ENCODE assay signal across 12 cellular contexts in genomic region chr7:79317728-79318127, GRCh38.
DNase-seq lines count a peak whose midpoint lies in the region; ATAC-seq and TF ChIP-seq lines count a peak whose summit lies in the region.
"Had no signal": no experiment of that assay in that cellular context is flagged by ENCODE, and none has a peak within 500 bp of the region (broad histone marks: within the 10 kb centered on the region; RNA-seq: fewer than 3 reads in every experiment).

No MANE protein-coding gene starts in this region.

- H3K79me1 ChIP-seq in mesenchymal stem cell (replicated peaks; ENCODE audit: low read length, poor library complexity, severe bottlenecking) = no peaks in the 10 kb centered on the region

- peak; percentile 99 for DNase-seq in DMS53 treated with DMSO at 0.1 percent for 48 hours (lab: John Stamatoyannopoulos, UW; ENCODE audit: unreplicated experiment)
- DNase-seq in dedifferentiated amniotic fluid mesenchymal stem cell (ENCODE audit: extremely low spot score) = peak; percentile 83
- DNase-seq in mesenchymal stem cell = peak; percentile 94
- DNase-seq in T-helper 17 cell = no peak
- DNase-seq in activated CD4-positive, alpha-beta T cell treated with anti-CD3 and anti-CD28 coated beads, Interleukin-2, amount 50 U/mL, for 48 hours = no peak
- DNase-seq in stomach = no peak
- no peak for DNase-seq in HuH-7.5 (ENCODE audit: low spot score)

- H3K9me3 ChIP-seq in mesenchymal stem cell (ENCODE audit: control insufficient read depth, low read length) (no peaks in the 10 kb centered on the region), T-helper 17 cell (ENCODE audit: control insufficient read depth, low read length, poor library complexity, severe bottlenecking) (no peaks in the 10 kb centered on the region), stomach (no peaks in the 10 kb centered on the region)
- H3K9me3 ChIP-seq: HAP-1 had no signal

- no peak overlapping the region for H4K8ac ChIP-seq in mesenchymal stem cell (ENCODE audit: low read length)

- H3K27me3 ChIP-seq in mesenchymal stem cell (ENCODE audit: control insufficient read depth in 1 of 2, insufficient read depth in 1 of 2, low read length in 2 of 2) (no peaks in the 10 kb centered on the region), stomach (no peaks in the 10 kb centered on the region)

- peak overlapping the region; percentile 6 for H3K9ac ChIP-seq in mesenchymal stem cell (ENCODE audit: low read length)
- H3K9ac ChIP-seq: parathyroid adenoma had no signal

- H4K91ac ChIP-seq in mesenchymal stem cell (ENCODE audit: low read length) = no peak overlapping the region

- no peak overlapping the region for H3K4me2 ChIP-seq in mesenchymal stem cell (ENCODE audit: low read length, poor library complexity, severe bottlenecking)

- no peak overlapping the region for H2AFZ ChIP-seq in mesenchymal stem cell (ENCODE audit: low read depth, low read length)
- H2AFZ ChIP-seq: parathyroid adenoma had no signal

- no peak overlapping the region for H2BK12ac ChIP-seq in mesenchymal stem cell (ENCODE audit: low read length in 2 of 2)

- H3K4me1 ChIP-seq in mesenchymal stem cell (ENCODE audit: control insufficient read depth, insufficient read depth, low read depth, low read length) (no peaks in the 10 kb centered on the region), stomach (peaks cover 0 to 5% (median 0%) of the 10 kb centered on the region in 4 donors)
- H3K4me1 ChIP-seq: HAP-1, parathyroid adenoma had no signal

- no peak overlapping the region for H2BK5ac ChIP-seq in mesenchymal stem cell (ENCODE audit: low read depth, low read length, poor library complexity, severe bottlenecking)

- 23% methylated on average over 2 of the region's 2 CpGs for WGBS in mesenchymal stem cell
- 56 to 72% (median 66%) methylated on average over 2 of the region's 2 CpGs for WGBS in stomach, 5 donors

- no peak overlapping the region for H3K14ac ChIP-seq in mesenchymal stem cell (ENCODE audit: low read length in 2 of 2)

- H3K36me3 ChIP-seq in mesenchymal stem cell (ENCODE audit: control insufficient read depth in 1 of 2, insufficient read depth in 2 of 2, low read depth in 1 of 2, low read length in 2 of 2) (no peaks in the 10 kb centered on the region), stomach (no peaks in the 10 kb centered on the region)
- H3K36me3 ChIP-seq: HAP-1 had no signal

- no peak overlapping the region for H3K18ac ChIP-seq in mesenchymal stem cell (ENCODE audit: low read depth in 1 of 2, low read length in 2 of 2)

- no peak for ATAC-seq in T-helper 17 cell
- ATAC-seq: K562 had no signal

- H3K27ac Mint-ChIP-seq in T-helper 17 cell = no peak overlapping the region
- H3K27ac Mint-ChIP-seq: activated T-helper 1 cell treated with anti-CD3 and anti-CD28 coated beads, Interleukin-12 subunit alpha, Interleukin-12 subunit beta, Interleukin-2, Interleukin-4 antibody, amounts not matched to agents 30 ng/mL and 10 ng/mL and 1 ng/mL, durations not matched to agents 14 hours and 24 hours and 36 hours had no signal

- H3K4me3 ChIP-seq in mesenchymal stem cell (ENCODE audit: insufficient read depth in 1 of 2, low read depth in 1 of 2, low read length in 2 of 2) (no peak overlapping the region), stomach (no peak overlapping the region)
- H3K4me3 ChIP-seq: HAP-1, K562 had no signal

- TF ChIP-seq POLR2A in stomach (IDR thresholded peaks at IDR 0.05) = no peak

- H2BK120ac ChIP-seq in mesenchymal stem cell (ENCODE audit: low read depth, low read length) = no peak overlapping the region

- H3K4me1 Mint-ChIP-seq in T-helper 17 cell = no peaks in the 10 kb centered on the region

- no peak overlapping the region for H2BK15ac ChIP-seq in mesenchymal stem cell (ENCODE audit: low read depth, poor library complexity, severe bottlenecking)

- H3K4me3 Mint-ChIP-seq in T-helper 17 cell = no peak overlapping the region
- H3K4me3 Mint-ChIP-seq: activated T-helper 1 cell treated with anti-CD3 and anti-CD28 coated beads, Interleukin-12 subunit alpha, Interleukin-12 subunit beta, Interleukin-2, Interleukin-4 antibody, amounts not matched to agents 30 ng/mL and 10 ng/mL and 1 ng/mL, durations not matched to agents 14 hours and 24 hours and 36 hours had no signal

- H2AK5ac ChIP-seq in mesenchymal stem cell (ENCODE audit: low read length, severe bottlenecking) = no peak overlapping the region

- no peak for TF ChIP-seq CTCF in stomach (IDR thresholded peaks at IDR 0.05)

- TF ChIP-seq RAD21 in Ishikawa (IDR thresholded peaks at IDR 0.05; ENCODE audit: low read depth) = no peak

- H3K27me3 Mint-ChIP-seq in T-helper 17 cell = no peaks in the 10 kb centered on the region

- no peak overlapping the region for H3K23ac ChIP-seq in mesenchymal stem cell (ENCODE audit: low read length in 2 of 2)

- H3K27ac ChIP-seq in mesenchymal stem cell (ENCODE audit: low read length, poor library complexity, severe bottlenecking) (no peak overlapping the region), stomach (no peak overlapping the region)
- H3K27ac ChIP-seq: parathyroid adenoma had no signal

- no peak for TF ChIP-seq EP300 in Ishikawa (IDR thresholded peaks at IDR 0.05; ENCODE audit: borderline replicate concordance)
- no peak for TF ChIP-seq EP300 in stomach (IDR thresholded peaks at IDR 0.05)

- no peak overlapping the region for H3K4ac ChIP-seq in mesenchymal stem cell (ENCODE audit: low read depth in 1 of 2, low read length in 2 of 2)

- intact Hi-C loops in stomach (cut with DNase I; ENCODE audit: low total_unique reads) = no loop called here

- H3K36me3 Mint-ChIP-seq in T-helper 17 cell (ENCODE audit: low read depth) = no peaks in the 10 kb centered on the region

TF ChIP-seq in Ishikawa, 13 proteins besides CTCF, POLR2A, EP300 and RAD21:
- TF ChIP-seq TEAD4 (IDR thresholded peaks at IDR 0.05) (0 out of 2 replicates have a peak, but pooled peaks have one; percentile 18), TAF1 (IDR thresholded peaks at IDR 0.05; ENCODE audit: low read depth) (no peak)

Comparison
In these comparisons a context has a peak if more than half of its experiments do, and no peak if none do; other contexts are left out.
1. DNase-seq: peak in DMS53 treated with DMSO at 0.1 percent for 48 hours (single experiment), dedifferentiated amniotic fluid mesenchymal stem cell (single experiment) and mesenchymal stem cell (single experiment); none in T-helper 17 cell (0 of 3), activated CD4-positive, alpha-beta T cell treated with anti-CD3 and anti-CD28 coated beads, Interleukin-2, amount 50 U/mL, for 48 hours (0 of 2), stomach (single experiment) and HuH-7.5 (single experiment).